1 cellular context compared by ENCODE assay signal in the genomic region with DNA sequence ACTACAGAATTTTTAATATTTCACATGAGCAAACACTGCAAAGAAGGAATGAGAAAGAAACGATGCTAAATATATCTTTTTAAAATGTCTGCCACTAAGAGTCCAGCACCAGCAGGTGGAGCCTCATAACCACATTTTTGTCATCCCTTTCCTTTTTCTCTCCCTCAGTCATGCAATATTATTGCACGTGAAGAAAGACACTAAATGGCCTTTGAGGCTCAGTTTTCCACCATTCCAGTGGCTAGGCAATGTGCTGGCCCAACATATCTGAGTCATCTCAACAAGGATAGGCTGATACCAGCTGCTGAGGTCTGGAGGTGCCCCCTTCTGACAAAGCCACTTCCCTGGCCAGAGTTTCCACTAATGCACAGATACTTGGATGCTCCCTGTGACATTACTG.
TF ChIP-seq lines count a peak whose summit lies in the region.

No MANE protein-coding gene starts in this region.

TF ChIP-seq in GM12878, 131 proteins besides CTCF, POLR2A, EP300 and RAD21 (continued from another document):
- TF ChIP-seq MEF2B (IDR thresholded peaks at IDR 0.05; ENCODE audit: partially characterized antibody, poor library complexity, severe bottlenecking): peak; percentile 36
- no peak for TF ChIP-seq STAT1 (conservative IDR thresholded peaks at IDR 0.05)
- TF ChIP-seq, protein P1, sequence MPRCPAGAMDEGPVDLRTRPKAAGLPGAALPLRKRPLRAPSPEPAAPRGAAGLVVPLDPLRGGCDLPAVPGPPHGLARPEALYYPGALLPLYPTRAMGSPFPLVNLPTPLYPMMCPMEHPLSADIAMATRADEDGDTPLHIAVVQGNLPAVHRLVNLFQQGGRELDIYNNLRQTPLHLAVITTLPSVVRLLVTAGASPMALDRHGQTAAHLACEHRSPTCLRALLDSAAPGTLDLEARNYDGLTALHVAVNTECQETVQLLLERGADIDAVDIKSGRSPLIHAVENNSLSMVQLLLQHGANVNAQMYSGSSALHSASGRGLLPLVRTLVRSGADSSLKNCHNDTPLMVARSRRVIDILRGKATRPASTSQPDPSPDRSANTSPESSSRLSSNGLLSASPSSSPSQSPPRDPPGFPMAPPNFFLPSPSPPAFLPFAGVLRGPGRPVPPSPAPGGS (IDR thresholded peaks at IDR 0.05; ENCODE audit: borderline replicate concordance, insufficient read depth, low read depth, low read length, poor library complexity, severe bottlenecking): no peak
- TF ChIP-seq, protein P2, sequence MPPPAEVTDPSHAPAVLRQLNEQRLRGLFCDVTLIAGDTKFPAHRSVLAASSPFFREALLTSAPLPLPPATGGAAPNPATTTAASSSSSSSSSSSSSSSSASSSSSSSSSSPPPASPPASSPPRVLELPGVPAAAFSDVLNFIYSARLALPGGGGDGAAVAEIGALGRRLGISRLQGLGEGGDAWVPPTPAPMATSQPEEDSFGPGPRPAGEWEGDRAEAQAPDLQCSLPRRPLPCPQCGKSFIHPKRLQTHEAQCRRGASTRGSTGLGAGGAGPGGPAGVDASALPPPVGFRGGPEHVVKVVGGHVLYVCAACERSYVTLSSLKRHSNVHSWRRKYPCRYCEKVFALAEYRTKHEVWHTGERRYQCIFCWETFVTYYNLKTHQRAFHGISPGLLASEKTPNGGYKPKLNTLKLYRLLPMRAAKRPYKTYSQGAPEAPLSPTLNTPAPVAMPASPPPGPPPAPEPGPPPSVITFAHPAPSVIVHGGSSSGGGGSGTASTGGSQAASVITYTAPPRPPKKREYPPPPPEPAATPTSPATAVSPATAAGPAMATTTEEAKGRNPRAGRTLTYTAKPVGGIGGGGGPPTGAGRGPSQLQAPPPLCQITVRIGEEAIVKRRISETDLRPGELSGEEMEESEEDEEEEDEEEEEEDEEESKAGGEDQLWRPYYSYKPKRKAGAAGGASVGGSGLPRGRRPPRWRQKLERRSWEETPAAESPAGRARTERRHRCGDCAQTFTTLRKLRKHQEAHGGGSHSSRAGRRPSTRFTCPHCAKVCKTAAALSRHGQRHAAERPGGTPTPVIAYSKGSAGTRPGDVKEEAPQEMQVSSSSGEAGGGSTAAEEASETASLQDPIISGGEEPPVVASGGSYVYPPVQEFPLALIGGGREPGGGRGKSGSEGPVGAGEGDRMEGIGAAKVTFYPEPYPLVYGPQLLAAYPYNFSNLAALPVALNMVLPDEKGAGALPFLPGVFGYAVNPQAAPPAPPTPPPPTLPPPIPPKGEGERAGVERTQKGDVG (CRISPR knock-in tag; IDR thresholded peaks at IDR 0.05): no peak
- no peak for TF ChIP-seq MTA2 (IDR thresholded peaks at IDR 0.05; ENCODE audit: low read depth)
- TF ChIP-seq, protein P3, sequence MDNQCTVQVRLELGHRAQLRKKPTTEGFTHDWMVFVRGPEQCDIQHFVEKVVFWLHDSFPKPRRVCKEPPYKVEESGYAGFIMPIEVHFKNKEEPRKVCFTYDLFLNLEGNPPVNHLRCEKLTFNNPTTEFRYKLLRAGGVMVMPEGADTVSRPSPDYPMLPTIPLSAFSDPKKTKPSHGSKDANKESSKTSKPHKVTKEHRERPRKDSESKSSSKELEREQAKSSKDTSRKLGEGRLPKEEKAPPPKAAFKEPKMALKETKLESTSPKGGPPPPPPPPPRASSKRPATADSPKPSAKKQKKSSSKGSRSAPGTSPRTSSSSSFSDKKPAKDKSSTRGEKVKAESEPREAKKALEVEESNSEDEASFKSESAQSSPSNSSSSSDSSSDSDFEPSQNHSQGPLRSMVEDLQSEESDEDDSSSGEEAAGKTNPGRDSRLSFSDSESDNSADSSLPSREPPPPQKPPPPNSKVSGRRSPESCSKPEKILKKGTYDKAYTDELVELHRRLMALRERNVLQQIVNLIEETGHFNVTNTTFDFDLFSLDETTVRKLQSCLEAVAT (IDR thresholded peaks at IDR 0.05): no peak
- TF ChIP-seq KLF5 (IDR thresholded peaks at IDR 0.05; ENCODE audit: partially characterized antibody): no peak
- peak; percentile 79 for TF ChIP-seq RUNX3 (IDR thresholded peaks at IDR 0.05; ENCODE audit: low read length)
- TF ChIP-seq, protein P4, sequence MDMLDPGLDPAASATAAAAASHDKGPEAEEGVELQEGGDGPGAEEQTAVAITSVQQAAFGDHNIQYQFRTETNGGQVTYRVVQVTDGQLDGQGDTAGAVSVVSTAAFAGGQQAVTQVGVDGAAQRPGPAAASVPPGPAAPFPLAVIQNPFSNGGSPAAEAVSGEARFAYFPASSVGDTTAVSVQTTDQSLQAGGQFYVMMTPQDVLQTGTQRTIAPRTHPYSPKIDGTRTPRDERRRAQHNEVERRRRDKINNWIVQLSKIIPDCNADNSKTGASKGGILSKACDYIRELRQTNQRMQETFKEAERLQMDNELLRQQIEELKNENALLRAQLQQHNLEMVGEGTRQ (IDR thresholded peaks at IDR 0.05; ENCODE audit: borderline replicate concordance, low read depth, low read length): no peak
- TF ChIP-seq ATF7 (IDR thresholded peaks at IDR 0.05; ENCODE audit: low read depth): no peak
- TF ChIP-seq, protein P5, sequence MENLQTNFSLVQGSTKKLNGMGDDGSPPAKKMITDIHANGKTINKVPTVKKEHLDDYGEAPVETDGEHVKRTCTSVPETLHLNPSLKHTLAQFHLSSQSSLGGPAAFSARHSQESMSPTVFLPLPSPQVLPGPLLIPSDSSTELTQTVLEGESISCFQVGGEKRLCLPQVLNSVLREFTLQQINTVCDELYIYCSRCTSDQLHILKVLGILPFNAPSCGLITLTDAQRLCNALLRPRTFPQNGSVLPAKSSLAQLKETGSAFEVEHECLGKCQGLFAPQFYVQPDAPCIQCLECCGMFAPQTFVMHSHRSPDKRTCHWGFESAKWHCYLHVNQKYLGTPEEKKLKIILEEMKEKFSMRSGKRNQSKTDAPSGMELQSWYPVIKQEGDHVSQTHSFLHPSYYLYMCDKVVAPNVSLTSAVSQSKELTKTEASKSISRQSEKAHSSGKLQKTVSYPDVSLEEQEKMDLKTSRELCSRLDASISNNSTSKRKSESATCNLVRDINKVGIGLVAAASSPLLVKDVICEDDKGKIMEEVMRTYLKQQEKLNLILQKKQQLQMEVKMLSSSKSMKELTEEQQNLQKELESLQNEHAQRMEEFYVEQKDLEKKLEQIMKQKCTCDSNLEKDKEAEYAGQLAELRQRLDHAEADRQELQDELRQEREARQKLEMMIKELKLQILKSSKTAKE (IDR thresholded peaks at IDR 0.05; ENCODE audit: low read depth, poor library complexity, severe bottlenecking): peak; percentile 39
- TF ChIP-seq SMC3 (IDR thresholded peaks at IDR 0.05; ENCODE audit: borderline replicate concordance, low read length): peak; percentile 57; the same call in 1 of the 2 replicates
- no peak for TF ChIP-seq FOXM1 (IDR thresholded peaks at IDR 0.05; ENCODE audit: low read depth, low read length)
- peak; percentile 81 for TF ChIP-seq MEF2A (IDR thresholded peaks at IDR 0.05; ENCODE audit: insufficient read depth, low read depth, low read length)
- peak; percentile 91 for TF ChIP-seq YY1 (IDR thresholded peaks at IDR 0.05; ENCODE audit: low read depth, low read length)
- peak; percentile 73 to 77; a peak in 3 of 4 replicates for TF ChIP-seq BHLHE40 (IDR thresholded peaks at IDR 0.05; ENCODE audit: borderline replicate concordance in 1 of 2, low read depth in 2 of 2, low read length in 1 of 2)
- TF ChIP-seq ZSCAN29 (IDR thresholded peaks at IDR 0.05): no peak
- no peak for TF ChIP-seq NFXL1 (IDR thresholded peaks at IDR 0.05; ENCODE audit: borderline replicate concordance)
- no peak for TF ChIP-seq SMARCA5 (IDR thresholded peaks at IDR 0.05)
- TF ChIP-seq, protein P6, sequence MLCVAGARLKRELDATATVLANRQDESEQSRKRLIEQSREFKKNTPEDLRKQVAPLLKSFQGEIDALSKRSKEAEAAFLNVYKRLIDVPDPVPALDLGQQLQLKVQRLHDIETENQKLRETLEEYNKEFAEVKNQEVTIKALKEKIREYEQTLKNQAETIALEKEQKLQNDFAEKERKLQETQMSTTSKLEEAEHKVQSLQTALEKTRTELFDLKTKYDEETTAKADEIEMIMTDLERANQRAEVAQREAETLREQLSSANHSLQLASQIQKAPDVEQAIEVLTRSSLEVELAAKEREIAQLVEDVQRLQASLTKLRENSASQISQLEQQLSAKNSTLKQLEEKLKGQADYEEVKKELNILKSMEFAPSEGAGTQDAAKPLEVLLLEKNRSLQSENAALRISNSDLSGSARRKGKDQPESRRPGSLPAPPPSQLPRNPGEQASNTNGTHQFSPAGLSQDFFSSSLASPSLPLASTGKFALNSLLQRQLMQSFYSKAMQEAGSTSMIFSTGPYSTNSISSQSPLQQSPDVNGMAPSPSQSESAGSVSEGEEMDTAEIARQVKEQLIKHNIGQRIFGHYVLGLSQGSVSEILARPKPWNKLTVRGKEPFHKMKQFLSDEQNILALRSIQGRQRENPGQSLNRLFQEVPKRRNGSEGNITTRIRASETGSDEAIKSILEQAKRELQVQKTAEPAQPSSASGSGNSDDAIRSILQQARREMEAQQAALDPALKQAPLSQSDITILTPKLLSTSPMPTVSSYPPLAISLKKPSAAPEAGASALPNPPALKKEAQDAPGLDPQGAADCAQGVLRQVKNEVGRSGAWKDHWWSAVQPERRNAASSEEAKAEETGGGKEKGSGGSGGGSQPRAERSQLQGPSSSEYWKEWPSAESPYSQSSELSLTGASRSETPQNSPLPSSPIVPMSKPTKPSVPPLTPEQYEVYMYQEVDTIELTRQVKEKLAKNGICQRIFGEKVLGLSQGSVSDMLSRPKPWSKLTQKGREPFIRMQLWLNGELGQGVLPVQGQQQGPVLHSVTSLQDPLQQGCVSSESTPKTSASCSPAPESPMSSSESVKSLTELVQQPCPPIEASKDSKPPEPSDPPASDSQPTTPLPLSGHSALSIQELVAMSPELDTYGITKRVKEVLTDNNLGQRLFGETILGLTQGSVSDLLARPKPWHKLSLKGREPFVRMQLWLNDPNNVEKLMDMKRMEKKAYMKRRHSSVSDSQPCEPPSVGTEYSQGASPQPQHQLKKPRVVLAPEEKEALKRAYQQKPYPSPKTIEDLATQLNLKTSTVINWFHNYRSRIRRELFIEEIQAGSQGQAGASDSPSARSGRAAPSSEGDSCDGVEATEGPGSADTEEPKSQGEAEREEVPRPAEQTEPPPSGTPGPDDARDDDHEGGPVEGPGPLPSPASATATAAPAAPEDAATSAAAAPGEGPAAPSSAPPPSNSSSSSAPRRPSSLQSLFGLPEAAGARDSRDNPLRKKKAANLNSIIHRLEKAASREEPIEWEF (IDR thresholded peaks at IDR 0.05; ENCODE audit: insufficient replicate concordance, low read depth, low read length): no peak
- no peak for TF ChIP-seq RAD51 (IDR thresholded peaks at IDR 0.05)
- TF ChIP-seq SREBF1 (IDR thresholded peaks at IDR 0.05; ENCODE audit: low read length): no peak
- TF ChIP-seq, protein P7, sequence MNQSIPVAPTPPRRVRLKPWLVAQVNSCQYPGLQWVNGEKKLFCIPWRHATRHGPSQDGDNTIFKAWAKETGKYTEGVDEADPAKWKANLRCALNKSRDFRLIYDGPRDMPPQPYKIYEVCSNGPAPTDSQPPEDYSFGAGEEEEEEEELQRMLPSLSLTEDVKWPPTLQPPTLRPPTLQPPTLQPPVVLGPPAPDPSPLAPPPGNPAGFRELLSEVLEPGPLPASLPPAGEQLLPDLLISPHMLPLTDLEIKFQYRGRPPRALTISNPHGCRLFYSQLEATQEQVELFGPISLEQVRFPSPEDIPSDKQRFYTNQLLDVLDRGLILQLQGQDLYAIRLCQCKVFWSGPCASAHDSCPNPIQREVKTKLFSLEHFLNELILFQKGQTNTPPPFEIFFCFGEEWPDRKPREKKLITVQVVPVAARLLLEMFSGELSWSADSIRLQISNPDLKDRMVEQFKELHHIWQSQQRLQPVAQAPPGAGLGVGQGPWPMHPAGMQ (IDR thresholded peaks at IDR 0.05; ENCODE audit: borderline replicate concordance): no peak
- 0 out of 2 replicates have a peak, but pooled peaks have one; percentile 37 for TF ChIP-seq MXI1 (IDR thresholded peaks at IDR 0.05; ENCODE audit: low read depth, low read length)
- TF ChIP-seq, protein P8, sequence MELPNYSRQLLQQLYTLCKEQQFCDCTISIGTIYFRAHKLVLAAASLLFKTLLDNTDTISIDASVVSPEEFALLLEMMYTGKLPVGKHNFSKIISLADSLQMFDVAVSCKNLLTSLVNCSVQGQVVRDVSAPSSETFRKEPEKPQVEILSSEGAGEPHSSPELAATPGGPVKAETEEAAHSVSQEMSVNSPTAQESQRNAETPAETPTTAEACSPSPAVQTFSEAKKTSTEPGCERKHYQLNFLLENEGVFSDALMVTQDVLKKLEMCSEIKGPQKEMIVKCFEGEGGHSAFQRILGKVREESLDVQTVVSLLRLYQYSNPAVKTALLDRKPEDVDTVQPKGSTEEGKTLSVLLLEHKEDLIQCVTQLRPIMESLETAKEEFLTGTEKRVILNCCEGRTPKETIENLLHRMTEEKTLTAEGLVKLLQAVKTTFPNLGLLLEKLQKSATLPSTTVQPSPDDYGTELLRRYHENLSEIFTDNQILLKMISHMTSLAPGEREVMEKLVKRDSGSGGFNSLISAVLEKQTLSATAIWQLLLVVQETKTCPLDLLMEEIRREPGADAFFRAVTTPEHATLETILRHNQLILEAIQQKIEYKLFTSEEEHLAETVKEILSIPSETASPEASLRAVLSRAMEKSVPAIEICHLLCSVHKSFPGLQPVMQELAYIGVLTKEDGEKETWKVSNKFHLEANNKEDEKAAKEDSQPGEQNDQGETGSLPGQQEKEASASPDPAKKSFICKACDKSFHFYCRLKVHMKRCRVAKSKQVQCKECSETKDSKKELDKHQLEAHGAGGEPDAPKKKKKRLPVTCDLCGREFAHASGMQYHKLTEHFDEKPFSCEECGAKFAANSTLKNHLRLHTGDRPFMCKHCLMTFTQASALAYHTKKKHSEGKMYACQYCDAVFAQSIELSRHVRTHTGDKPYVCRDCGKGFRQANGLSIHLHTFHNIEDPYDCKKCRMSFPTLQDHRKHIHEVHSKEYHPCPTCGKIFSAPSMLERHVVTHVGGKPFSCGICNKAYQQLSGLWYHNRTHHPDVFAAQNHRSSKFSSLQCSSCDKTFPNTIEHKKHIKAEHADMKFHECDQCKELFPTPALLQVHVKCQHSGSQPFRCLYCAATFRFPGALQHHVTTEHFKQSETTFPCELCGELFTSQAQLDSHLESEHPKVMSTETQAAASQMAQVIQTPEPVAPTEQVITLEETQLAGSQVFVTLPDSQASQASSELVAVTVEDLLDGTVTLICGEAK (IDR thresholded peaks at IDR 0.05; ENCODE audit: borderline replicate concordance): no peak
- no peak for TF ChIP-seq PAX5 (IDR thresholded peaks at IDR 0.05; ENCODE audit: borderline replicate concordance, low read depth, low read length)
